Comparison of ENCODE assay signal across 9 cellular contexts in genomic region chr16:54817432-54817831, GRCh38.
DNase-seq lines count a peak whose midpoint lies in the region; ATAC-seq and TF ChIP-seq lines count a peak whose summit lies in the region.
"Had no signal": no experiment of that assay in that cellular context is flagged by ENCODE, and none has a peak within 500 bp of the region (broad histone marks: within the 10 kb centered on the region; RNA-seq: fewer than 3 reads in every experiment).

No MANE protein-coding gene starts in this region.

- no peaks in the 10 kb centered on the region for H3K27me3 ChIP-seq in mammary epithelial cell (ENCODE audit: insufficient read depth, low read length)
- no peaks in the 10 kb centered on the region for H3K27me3 ChIP-seq in neuronal stem cell (ENCODE audit: control insufficient read depth in 3 of 3, insufficient read depth in 3 of 3, low read depth in 1 of 3, low read length in 3 of 3)

- peaks cover 2% of the 10 kb centered on the region for H3K4me1 ChIP-seq in mammary epithelial cell (ENCODE audit: insufficient read depth, low read length)
- peaks cover 0 to 4% of the 10 kb centered on the region in 2 donors for H3K4me1 ChIP-seq in neuronal stem cell (ENCODE audit: control insufficient read depth in 2 of 2, insufficient read depth in 1 of 2, low read depth in 1 of 2, low read length in 2 of 2)

- H3K4ac ChIP-seq in neuronal stem cell (ENCODE audit: low read length), result no peak overlapping the region

- no peak overlapping the region for H2BK120ac ChIP-seq in neuronal stem cell (ENCODE audit: low read depth, low read length)

- no peak overlapping the region for H2AFZ ChIP-seq in mammary epithelial cell (ENCODE audit: low read depth, low read length)
- H2AFZ ChIP-seq in neuronal stem cell (ENCODE audit: low read length), result no peak overlapping the region

- no peaks in the 10 kb centered on the region for H4K20me1 ChIP-seq in mammary epithelial cell (ENCODE audit: insufficient read depth, low read length)

- dilution Hi-C loops in mammary epithelial cell (cut with HindIII; ENCODE audit: low sequenced_read_pairs), result no loop called here

- CTCF ChIA-PET in mammary epithelial cell (lab: Charles Lee; ENCODE audit: low non-redundant PET), result interaction anchor here (0.7 kb wide), 1 partner anchor 29 kb away, joined by 4 read pairs; no protein-coding TSS in a partner anchor

- no TSS peak for BruUV-seq in mammary epithelial cell (replicated peaks; lab: Mats Ljungman, UMichigan)

- no peak overlapping the region for H3K4me3 Mint-ChIP-seq in nephron progenitor cell

- H3K27ac ChIP-seq in mammary epithelial cell (ENCODE audit: insufficient read depth, low read depth, low read length), result no peak overlapping the region
- H3K27ac ChIP-seq in neuronal stem cell (replicated peaks; ENCODE audit: low read length), result no peak overlapping the region

- H3K9me3 Mint-ChIP-seq in nephron progenitor cell, result no peaks in the 10 kb centered on the region

- WGBS in mammary epithelial cell (ENCODE audit: low coverage, missing lambda C conversion rate), result 67% methylated on average over 10 of the region's 10 CpGs
- WGBS in neuronal stem cell (ENCODE audit: extremely low coverage in 2 of 2, insufficient read length in 2 of 2, insufficient replicate concordance in 1 of 2), 2 donors, result no CpG with 5 or more reads among the region's 10 CpGs

- no peak overlapping the region for H4K91ac ChIP-seq in neuronal stem cell (ENCODE audit: low read depth, low read length, poor library complexity)

- intact Hi-C loops in mammary epithelial cell (cut with micrococcal nuclease), result loop anchor here (1.0 to 10.0 kb wide), 7 partner anchors 113 to 1263 kb away; partner anchors contain the start of gene IRX5

- no peaks in the 10 kb centered on the region for H3K9me3 ChIP-seq in mammary epithelial cell (replicated peaks; ENCODE audit: insufficient read depth, low read length)
- no peaks in the 10 kb centered on the region for H3K9me3 ChIP-seq in neuronal stem cell (replicated peaks in 1 of 2; ENCODE audit: control insufficient read depth in 2 of 2, insufficient read depth in 1 of 2, low read depth in 1 of 2, low read length in 2 of 2)

- TF ChIP-seq CTCF in mammary epithelial cell (conservative IDR thresholded peaks at IDR 0.05 in 1 of 2, IDR thresholded peaks at IDR 0.05 in 1 of 2; ENCODE audit: extremely low read depth in 1 of 2, insufficient read depth in 1 of 2, low read depth in 1 of 2, low read length in 2 of 2) (peak; percentile 56 to 83), nephron progenitor cell (IDR thresholded peaks at IDR 0.05) (no peak)

- H2AK5ac ChIP-seq in neuronal stem cell (ENCODE audit: low read depth, low read length), result no peak overlapping the region

- no peak overlapping the region for H3K23ac ChIP-seq in neuronal stem cell (ENCODE audit: low read depth, low read length, poor library complexity)

- H3K18ac ChIP-seq in neuronal stem cell (ENCODE audit: low read length), result no peak overlapping the region

- H3K79me1 ChIP-seq in neuronal stem cell (ENCODE audit: low read depth, low read length), result no peaks in the 10 kb centered on the region

- no peak overlapping the region for H3K14ac ChIP-seq in neuronal stem cell (ENCODE audit: low read length)

- DNase-seq in Daoy (ENCODE audit: low read depth) (peak; percentile 7), M059J (ENCODE audit: low read depth) (peak; percentile 24), mammary epithelial cell (peak; percentile 59), nephron progenitor cell (peak; percentile 8), neuronal stem cell (ENCODE audit: low spot score) (no peak)
- no peak for DNase-seq in stimulated activated CD4-positive, alpha-beta T cell treated with anti-CD3 and anti-CD28 coated beads, Interleukin-12 subunit alpha, Interleukin-12 subunit beta, amount 100 ng/mL, for 4 hours
- DNase-seq: activated gamma-delta T cell had no signal

- no peak for ATAC-seq in HG02623 (IDR thresholded peaks at IDR 0.05; ENCODE audit: unreplicated experiment)
- no peak for ATAC-seq in GM21825 (IDR thresholded peaks at IDR 0.05; ENCODE audit: unreplicated experiment)

- no peaks in the 10 kb centered on the region for H3K79me2 ChIP-seq in mammary epithelial cell (ENCODE audit: insufficient read depth, low read length)

- no peaks in the 10 kb centered on the region for H3K36me3 Mint-ChIP-seq in nephron progenitor cell (ENCODE audit: low read depth)

- no peak overlapping the region for H3K4me3 ChIP-seq in mammary epithelial cell (replicated peaks in 1 of 3; ENCODE audit: insufficient read depth in 1 of 3, low read depth in 2 of 3, low read length in 3 of 3)
- H3K4me3 ChIP-seq in neuronal stem cell (ENCODE audit: low read length in 2 of 2), result no peak overlapping the region

- H4K8ac ChIP-seq in neuronal stem cell (ENCODE audit: low read depth, low read length), result no peak overlapping the region

- in situ Hi-C loops in mammary epithelial cell (cut with MboI; ENCODE audit: low sequenced_read_pairs in 2 of 2), result loop anchor here in 1 of 2 donors (10.0 to 25.0 kb wide), 2 partner anchors 183 to 530 kb away; partner anchors contain the start of gene IRX3

- H2BK12ac ChIP-seq in neuronal stem cell (ENCODE audit: low read length), result no peak overlapping the region

- H2BK5ac ChIP-seq in neuronal stem cell (ENCODE audit: low read length), result no peak overlapping the region

- H3K36me3 ChIP-seq in mammary epithelial cell (ENCODE audit: insufficient read depth, low read length) (no peaks in the 10 kb centered on the region), neuronal stem cell (replicated peaks in 1 of 2; ENCODE audit: control insufficient read depth in 2 of 2, insufficient read depth in 2 of 2, low read length in 2 of 2) (no peaks in the 10 kb centered on the region)

- H3K27ac Mint-ChIP-seq in nephron progenitor cell, result no peak overlapping the region

- H2BK15ac ChIP-seq in neuronal stem cell (ENCODE audit: low read length), result no peak overlapping the region

- H3K9ac ChIP-seq in mammary epithelial cell (ENCODE audit: insufficient read depth, low read length) (no peak overlapping the region), neuronal stem cell (ENCODE audit: low read depth, low read length, poor library complexity) (no peak overlapping the region)

- peaks cover 27% of the 10 kb centered on the region for H3K4me1 Mint-ChIP-seq in nephron progenitor cell

- H3K27me3 Mint-ChIP-seq in nephron progenitor cell (ENCODE audit: low read depth, poor library complexity), result peaks cover 7% of the 10 kb centered on the region

- H3K4me2 ChIP-seq in mammary epithelial cell (ENCODE audit: insufficient read depth, low read depth, low read length) (peak overlapping the region; percentile 26), neuronal stem cell (ENCODE audit: insufficient read depth, low read length, poor library complexity, severe bottlenecking) (no peak overlapping the region)

Comparison
In these comparisons a context has a peak if more than half of its experiments do, and no peak if none do; other contexts are left out.
1. DNase-seq: peak in Daoy (single experiment), M059J (single experiment), mammary epithelial cell (single experiment) and nephron progenitor cell (single experiment); none in stimulated activated CD4-positive, alpha-beta T cell treated with anti-CD3 and anti-CD28 coated beads, Interleukin-12 subunit alpha, Interleukin-12 subunit beta, amount 100 ng/mL, for 4 hours (single experiment) and neuronal stem cell (single experiment).